Comparison of ENCODE assay signal across 4 cellular contexts in the genomic region with DNA sequence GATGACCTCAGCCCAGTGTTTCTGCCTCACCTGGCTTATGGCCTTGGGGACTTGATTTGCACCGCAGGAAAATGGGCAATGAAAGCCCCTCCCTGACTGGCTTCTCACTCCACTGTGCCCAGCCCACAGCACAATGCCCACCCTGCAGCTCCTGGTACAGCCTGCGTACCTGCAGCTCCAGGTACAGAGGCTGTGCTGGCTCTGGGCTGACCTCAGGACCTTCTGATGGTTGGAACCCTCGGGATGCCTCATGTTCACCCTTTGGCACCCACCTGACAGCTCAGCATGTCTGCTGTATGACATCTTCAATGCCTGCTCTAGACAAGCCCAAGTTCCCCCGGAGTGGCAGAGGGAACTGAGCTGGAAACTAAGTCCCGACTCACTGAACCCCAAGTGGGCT.
"Had no signal": no experiment of that assay in that cellular context is flagged by ENCODE, and none has a peak within 500 bp of the region (broad histone marks: within the 10 kb centered on the region; RNA-seq: fewer than 3 reads in every experiment).

No MANE protein-coding gene starts in this region.

- H3K27ac ChIP-seq: GM23248 had no signal

- H3K9me3 Mint-ChIP-seq: IgD-negative memory B cell had no signal

- DNase-seq: GM23248, H9, HCEC 1CT had no signal

- H3K4me3 Mint-ChIP-seq: H9, IgD-negative memory B cell had no signal

- H3K36me3 Mint-ChIP-seq: IgD-negative memory B cell had no signal

- H3K27ac Mint-ChIP-seq: H9, IgD-negative memory B cell had no signal

- H3K4me3 ChIP-seq: GM23248 had no signal

- H3K4me1 Mint-ChIP-seq: H9, IgD-negative memory B cell had no signal
